1 cellular context compared by ENCODE assay signal in the genomic region with DNA sequence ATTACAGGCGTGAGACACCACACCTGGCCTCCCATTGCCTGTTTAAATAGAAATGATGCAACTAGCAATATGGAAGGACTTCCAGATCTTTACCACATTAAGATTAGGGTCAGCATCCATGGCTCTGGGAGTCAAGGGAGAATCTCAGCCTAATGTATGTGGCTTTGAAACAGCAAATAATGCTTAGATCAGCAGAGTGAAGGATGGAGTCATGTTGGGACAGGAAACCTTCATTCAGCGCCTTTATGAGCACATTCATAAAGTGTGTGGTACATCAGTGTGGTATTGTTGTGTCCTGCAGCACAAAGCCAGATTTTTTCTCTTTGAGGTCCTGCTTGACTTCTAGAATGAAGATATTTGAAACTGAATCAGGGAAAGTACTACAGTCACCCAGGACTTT.
TF ChIP-seq lines count a peak whose summit lies in the region.

No MANE protein-coding gene starts in this region.

TF ChIP-seq in GM23338, 12 proteins besides CTCF, POLR2A, EP300 and RAD21:
- TF ChIP-seq, protein P1, sequence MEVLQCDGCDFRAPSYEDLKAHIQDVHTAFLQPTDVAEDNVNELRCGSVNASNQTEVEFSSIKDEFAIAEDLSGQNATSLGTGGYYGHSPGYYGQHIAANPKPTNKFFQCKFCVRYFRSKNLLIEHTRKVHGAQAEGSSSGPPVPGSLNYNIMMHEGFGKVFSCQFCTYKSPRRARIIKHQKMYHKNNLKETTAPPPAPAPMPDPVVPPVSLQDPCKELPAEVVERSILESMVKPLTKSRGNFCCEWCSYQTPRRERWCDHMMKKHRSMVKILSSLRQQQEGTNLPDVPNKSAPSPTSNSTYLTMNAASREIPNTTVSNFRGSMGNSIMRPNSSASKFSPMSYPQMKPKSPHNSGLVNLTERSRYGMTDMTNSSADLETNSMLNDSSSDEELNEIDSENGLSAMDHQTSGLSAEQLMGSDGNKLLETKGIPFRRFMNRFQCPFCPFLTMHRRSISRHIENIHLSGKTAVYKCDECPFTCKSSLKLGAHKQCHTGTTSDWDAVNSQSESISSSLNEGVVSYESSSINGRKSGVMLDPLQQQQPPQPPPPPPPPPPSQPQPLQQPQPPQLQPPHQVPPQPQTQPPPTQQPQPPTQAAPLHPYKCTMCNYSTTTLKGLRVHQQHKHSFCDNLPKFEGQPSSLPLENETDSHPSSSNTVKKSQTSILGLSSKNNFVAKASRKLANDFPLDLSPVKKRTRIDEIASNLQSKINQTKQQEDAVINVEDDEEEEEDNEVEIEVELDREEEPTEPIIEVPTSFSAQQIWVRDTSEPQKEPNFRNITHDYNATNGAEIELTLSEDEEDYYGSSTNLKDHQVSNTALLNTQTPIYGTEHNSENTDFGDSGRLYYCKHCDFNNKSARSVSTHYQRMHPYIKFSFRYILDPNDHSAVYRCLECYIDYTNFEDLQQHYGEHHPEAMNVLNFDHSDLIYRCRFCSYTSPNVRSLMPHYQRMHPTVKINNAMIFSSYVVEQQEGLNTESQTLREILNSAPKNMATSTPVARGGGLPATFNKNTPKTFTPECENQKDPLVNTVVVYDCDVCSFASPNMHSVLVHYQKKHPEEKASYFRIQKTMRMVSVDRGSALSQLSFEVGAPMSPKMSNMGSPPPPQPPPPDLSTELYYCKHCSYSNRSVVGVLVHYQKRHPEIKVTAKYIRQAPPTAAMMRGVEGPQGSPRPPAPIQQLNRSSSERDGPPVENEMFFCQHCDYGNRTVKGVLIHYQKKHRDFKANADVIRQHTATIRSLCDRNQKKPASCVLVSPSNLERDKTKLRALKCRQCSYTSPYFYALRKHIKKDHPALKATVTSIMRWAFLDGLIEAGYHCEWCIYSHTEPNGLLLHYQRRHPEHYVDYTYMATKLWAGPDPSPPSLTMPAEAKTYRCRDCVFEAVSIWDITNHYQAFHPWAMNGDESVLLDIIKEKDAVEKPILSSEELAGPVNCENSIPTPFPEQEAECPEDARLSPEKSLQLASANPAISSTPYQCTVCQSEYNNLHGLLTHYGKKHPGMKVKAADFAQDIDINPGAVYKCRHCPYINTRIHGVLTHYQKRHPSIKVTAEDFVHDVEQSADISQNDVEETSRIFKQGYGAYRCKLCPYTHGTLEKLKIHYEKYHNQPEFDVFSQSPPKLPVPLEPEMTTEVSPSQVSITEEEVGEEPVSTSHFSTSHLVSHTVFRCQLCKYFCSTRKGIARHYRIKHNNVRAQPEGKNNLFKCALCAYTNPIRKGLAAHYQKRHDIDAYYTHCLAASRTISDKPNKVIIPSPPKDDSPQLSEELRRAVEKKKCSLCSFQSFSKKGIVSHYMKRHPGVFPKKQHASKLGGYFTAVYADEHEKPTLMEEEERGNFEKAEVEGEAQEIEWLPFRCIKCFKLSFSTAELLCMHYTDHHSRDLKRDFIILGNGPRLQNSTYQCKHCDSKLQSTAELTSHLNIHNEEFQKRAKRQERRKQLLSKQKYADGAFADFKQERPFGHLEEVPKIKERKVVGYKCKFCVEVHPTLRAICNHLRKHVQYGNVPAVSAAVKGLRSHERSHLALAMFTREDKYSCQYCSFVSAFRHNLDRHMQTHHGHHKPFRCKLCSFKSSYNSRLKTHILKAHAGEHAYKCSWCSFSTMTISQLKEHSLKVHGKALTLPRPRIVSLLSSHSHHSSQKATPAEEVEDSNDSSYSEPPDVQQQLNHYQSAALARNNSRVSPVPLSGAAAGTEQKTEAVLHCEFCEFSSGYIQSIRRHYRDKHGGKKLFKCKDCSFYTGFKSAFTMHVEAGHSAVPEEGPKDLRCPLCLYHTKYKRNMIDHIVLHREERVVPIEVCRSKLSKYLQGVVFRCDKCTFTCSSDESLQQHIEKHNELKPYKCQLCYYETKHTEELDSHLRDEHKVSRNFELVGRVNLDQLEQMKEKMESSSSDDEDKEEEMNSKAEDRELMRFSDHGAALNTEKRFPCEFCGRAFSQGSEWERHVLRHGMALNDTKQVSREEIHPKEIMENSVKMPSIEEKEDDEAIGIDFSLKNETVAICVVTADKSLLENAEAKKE (CRISPR knock-in tag; IDR thresholded peaks at IDR 0.05) = no peak
- TF ChIP-seq JUNB (IDR thresholded peaks at IDR 0.05; ENCODE audit: unreplicated experiment) = no peak
- no peak for TF ChIP-seq CREB1 (CRISPR knock-in tag; IDR thresholded peaks at IDR 0.05; ENCODE audit: low read depth)
- no peak for TF ChIP-seq EZH2 (IDR thresholded peaks at IDR 0.05; ENCODE audit: low read depth, unreplicated experiment)
- TF ChIP-seq ZNF114 (CRISPR knock-in tag; IDR thresholded peaks at IDR 0.05) = no peak
- TF ChIP-seq, protein P2, sequence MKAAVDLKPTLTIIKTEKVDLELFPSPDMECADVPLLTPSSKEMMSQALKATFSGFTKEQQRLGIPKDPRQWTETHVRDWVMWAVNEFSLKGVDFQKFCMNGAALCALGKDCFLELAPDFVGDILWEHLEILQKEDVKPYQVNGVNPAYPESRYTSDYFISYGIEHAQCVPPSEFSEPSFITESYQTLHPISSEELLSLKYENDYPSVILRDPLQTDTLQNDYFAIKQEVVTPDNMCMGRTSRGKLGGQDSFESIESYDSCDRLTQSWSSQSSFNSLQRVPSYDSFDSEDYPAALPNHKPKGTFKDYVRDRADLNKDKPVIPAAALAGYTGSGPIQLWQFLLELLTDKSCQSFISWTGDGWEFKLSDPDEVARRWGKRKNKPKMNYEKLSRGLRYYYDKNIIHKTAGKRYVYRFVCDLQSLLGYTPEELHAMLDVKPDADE (IDR thresholded peaks at IDR 0.05) = no peak
- TF ChIP-seq ZNF331 (CRISPR knock-in tag; IDR thresholded peaks at IDR 0.05; ENCODE audit: low read depth) = no peak
- TF ChIP-seq, protein P3, sequence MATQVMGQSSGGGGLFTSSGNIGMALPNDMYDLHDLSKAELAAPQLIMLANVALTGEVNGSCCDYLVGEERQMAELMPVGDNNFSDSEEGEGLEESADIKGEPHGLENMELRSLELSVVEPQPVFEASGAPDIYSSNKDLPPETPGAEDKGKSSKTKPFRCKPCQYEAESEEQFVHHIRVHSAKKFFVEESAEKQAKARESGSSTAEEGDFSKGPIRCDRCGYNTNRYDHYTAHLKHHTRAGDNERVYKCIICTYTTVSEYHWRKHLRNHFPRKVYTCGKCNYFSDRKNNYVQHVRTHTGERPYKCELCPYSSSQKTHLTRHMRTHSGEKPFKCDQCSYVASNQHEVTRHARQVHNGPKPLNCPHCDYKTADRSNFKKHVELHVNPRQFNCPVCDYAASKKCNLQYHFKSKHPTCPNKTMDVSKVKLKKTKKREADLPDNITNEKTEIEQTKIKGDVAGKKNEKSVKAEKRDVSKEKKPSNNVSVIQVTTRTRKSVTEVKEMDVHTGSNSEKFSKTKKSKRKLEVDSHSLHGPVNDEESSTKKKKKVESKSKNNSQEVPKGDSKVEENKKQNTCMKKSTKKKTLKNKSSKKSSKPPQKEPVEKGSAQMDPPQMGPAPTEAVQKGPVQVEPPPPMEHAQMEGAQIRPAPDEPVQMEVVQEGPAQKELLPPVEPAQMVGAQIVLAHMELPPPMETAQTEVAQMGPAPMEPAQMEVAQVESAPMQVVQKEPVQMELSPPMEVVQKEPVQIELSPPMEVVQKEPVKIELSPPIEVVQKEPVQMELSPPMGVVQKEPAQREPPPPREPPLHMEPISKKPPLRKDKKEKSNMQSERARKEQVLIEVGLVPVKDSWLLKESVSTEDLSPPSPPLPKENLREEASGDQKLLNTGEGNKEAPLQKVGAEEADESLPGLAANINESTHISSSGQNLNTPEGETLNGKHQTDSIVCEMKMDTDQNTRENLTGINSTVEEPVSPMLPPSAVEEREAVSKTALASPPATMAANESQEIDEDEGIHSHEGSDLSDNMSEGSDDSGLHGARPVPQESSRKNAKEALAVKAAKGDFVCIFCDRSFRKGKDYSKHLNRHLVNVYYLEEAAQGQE (IDR thresholded peaks at IDR 0.05; ENCODE audit: unreplicated experiment) = no peak
- TF ChIP-seq STAT1 (IDR thresholded peaks at IDR 0.05; ENCODE audit: unreplicated experiment) = no peak
- TF ChIP-seq EZH2phosphoT487 (IDR thresholded peaks at IDR 0.05; ENCODE audit: unreplicated experiment) = no peak
- TF ChIP-seq NANOG (IDR thresholded peaks at IDR 0.05; ENCODE audit: borderline replicate concordance) = no peak
- no peak for TF ChIP-seq POLR2AphosphoS5 (IDR thresholded peaks at IDR 0.05; ENCODE audit: low read depth)
TF ChIP-seq in GM23338: peak in this region for 0.
